16 cellular contexts compared by ENCODE assay signal in the genomic region with DNA sequence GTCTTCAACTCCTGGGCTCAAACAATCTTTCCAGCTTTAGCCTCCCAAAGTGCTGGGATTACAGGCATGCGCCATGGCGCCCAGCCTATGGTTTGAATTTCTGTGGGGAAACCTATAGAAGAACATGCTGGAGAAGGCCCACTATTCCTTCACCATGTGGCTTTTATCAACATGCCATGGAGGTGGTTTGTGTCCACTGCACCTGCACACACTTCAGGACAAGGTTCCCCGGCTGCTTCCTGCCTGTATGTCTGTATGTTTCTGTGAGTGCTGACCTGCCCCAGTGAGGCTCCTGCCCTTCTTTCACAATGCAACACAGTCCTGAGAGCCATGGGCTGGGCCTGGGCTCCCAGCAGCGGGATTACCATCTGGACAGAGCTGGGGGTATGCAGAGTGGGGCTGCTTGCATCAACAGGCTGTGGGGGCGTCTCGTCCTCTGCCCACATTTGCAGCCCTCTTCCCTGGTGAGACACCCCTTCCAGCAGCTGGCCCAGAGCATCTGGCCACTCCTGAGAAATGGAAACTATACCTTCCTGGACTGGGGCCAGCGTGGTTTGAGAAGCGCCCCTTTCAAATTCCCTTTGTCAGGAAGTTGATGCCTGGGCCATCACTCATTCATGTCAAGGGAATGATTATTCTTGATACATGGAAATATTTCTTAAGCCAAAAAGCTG. TPM values are rescaled to one million over a fixed set of nuclear protein-coding genes. Genes with fewer than 3 reads are reported as not detected.
DNase-seq lines count a peak whose midpoint lies in the region; ATAC-seq and TF ChIP-seq lines count a peak whose summit lies in the region.
"Had no signal": no experiment of that assay in that cellular context is flagged by ENCODE, and none has a peak within 500 bp of the region (broad histone marks: within the 10 kb centered on the region; RNA-seq: fewer than 3 reads in every experiment).

No MANE protein-coding gene starts in this region.

- no peak overlapping the region for H3K4me3 Mint-ChIP-seq in H9
- H3K4me3 Mint-ChIP-seq: naive thymus-derived CD8-positive, alpha-beta T cell had no signal

- TF ChIP-seq RAD21 in IMR-90 (IDR thresholded peaks at IDR 0.05; ENCODE audit: low read length) = no peak

- H3K9me3 ChIP-seq in IMR-90 (ENCODE audit: control insufficient read depth, insufficient read depth, low read length) = 0 out of 2 replicates have a peak, but pooled peaks cover 2% of the 10 kb centered on the region
- H3K9me3 ChIP-seq in H9 (ENCODE audit: control insufficient read depth, low read depth, low read length) = no peaks in the 10 kb centered on the region
- H3K9me3 ChIP-seq: psoas muscle, thyroid gland had no signal

- H3K27me3 ChIP-seq in IMR-90 (ENCODE audit: control insufficient read depth, insufficient read depth, low read length) (peaks cover 1% of the 10 kb centered on the region; the same call in 1 of the 2 replicates), H9 (ENCODE audit: insufficient read depth, low read length) (no peaks in the 10 kb centered on the region)
- H3K27me3 ChIP-seq: cardiac muscle cell, spleen, thyroid gland had no signal

- H2AK5ac ChIP-seq in IMR-90 (ENCODE audit: low read depth, low read length) (peak overlapping the region; percentile 89), H9 (ENCODE audit: insufficient read length, low read length) (no peak overlapping the region)

- H2BK120ac ChIP-seq in IMR-90 (ENCODE audit: low read depth, low read length) (peak overlapping the region; percentile 64; the same call in 1 of the 2 replicates), H9 (ENCODE audit: low read depth, low read length, poor library complexity, severe bottlenecking) (no peak overlapping the region)

- H3K27me3 Mint-ChIP-seq in H9 (ENCODE audit: low read depth) = peaks cover 12% of the 10 kb centered on the region

- H2BK15ac ChIP-seq in IMR-90 (ENCODE audit: low read depth, low read length) (no peak overlapping the region), H9 (ENCODE audit: low read depth, low read length) (no peak overlapping the region)

- DNase-seq in DMS 273 treated with DMSO at 0.1 percent for 48 hours (lab: John Stamatoyannopoulos, UW) (peak; percentile 27), IMR-90 (no peak), RPMI8226 (peak; percentile 78), iPS-NIHi11 (ENCODE audit: low spot score) (peak; percentile 7), SKM-1 (lab: John Stamatoyannopoulos, UW; ENCODE audit: unreplicated experiment) (no peak), H9 (no peak), RKO (ENCODE audit: low spot score) (no peak)
- DNase-seq: activated T-cell treated with anti-CD3 and anti-CD28 coated beads, Interleukin-2, amount 50 U/mL, for 1 hour; naive thymus-derived CD8-positive, alpha-beta T cell; psoas muscle; spleen; thyroid gland had no signal

- POLR2A ChIA-PET in IMR-90 (lab: Charles Lee; ENCODE audit: unreplicated experiment) = no interaction called here

- peak overlapping the region; percentile 63 for H2AFZ ChIP-seq in IMR-90 (replicated peaks; ENCODE audit: low read length, poor library complexity)
- no peak overlapping the region for H2AFZ ChIP-seq in H9 (ENCODE audit: low read length)
- H2AFZ ChIP-seq: GM23248 had no signal

- no peak overlapping the region for H3K27ac ChIP-seq in IMR-90 (ENCODE audit: insufficient read depth, low read length)
- no peak overlapping the region for H3K27ac ChIP-seq in H9 (ENCODE audit: insufficient read length, low read depth, low read length)
- H3K27ac ChIP-seq: cardiac muscle cell, psoas muscle, spleen, thyroid gland had no signal

- peaks cover 0 to 5% of the 10 kb centered on the region in 2 experiments; a peak in 3 of 5 replicates for H3K9me3 Mint-ChIP-seq in H9
- H3K9me3 Mint-ChIP-seq: naive thymus-derived CD8-positive, alpha-beta T cell had no signal

- H3K27ac Mint-ChIP-seq in H9 = no peak overlapping the region

- H3K36me3 ChIP-seq in IMR-90 (ENCODE audit: control insufficient read depth, insufficient read depth, low read length) = no peaks in the 10 kb centered on the region
- H3K36me3 ChIP-seq: cardiac muscle cell, spleen, thyroid gland had no signal

- TF ChIP-seq CTCF in IMR-90 (conservative IDR thresholded peaks at IDR 0.05; ENCODE audit: low read depth, low read length) (no peak), H9 (conservative IDR thresholded peaks at IDR 0.05) (no peak)

- 100% methylated on average over 1 of the region's 8 CpGs; no CpG with 5 or more reads in 1 of the 2 experiments for WGBS in IMR-90 (ENCODE audit: extremely low coverage in 2 of 2, insufficient read length in 1 of 2), 2 experiments
- WGBS in H9 (ENCODE audit: extremely low coverage, insufficient read length, low lambda C conversion rate) = no CpG with 5 or more reads among the region's 8 CpGs

- dilution Hi-C loops in IMR-90 (cut with HindIII; ENCODE audit: low sequenced_read_pairs, unreplicated experiment) = no loop called here

- no peaks in the 10 kb centered on the region for H3K79me2 ChIP-seq in H9 (ENCODE audit: insufficient read depth, low read length)

- H4K5ac ChIP-seq in IMR-90 (ENCODE audit: low read depth, low read length) (no peak overlapping the region), H9 (ENCODE audit: insufficient read length, low read depth, low read length) (no peak overlapping the region)

- CTCF ChIA-PET in IMR-90 (lab: Yijun Ruan, JAX) = no interaction called here

- no peak overlapping the region for H3T11ph ChIP-seq in H9 (ENCODE audit: low read length)

- no peak for TF ChIP-seq POLR2A in IMR-90 (IDR thresholded peaks at IDR 0.05; ENCODE audit: low read depth, low read length)

- H3K23me2 ChIP-seq in H9 (ENCODE audit: insufficient read length, low read depth, low read length, poor library complexity, severe bottlenecking) = no peaks in the 10 kb centered on the region

- H3K14ac ChIP-seq in IMR-90 (replicated peaks; ENCODE audit: low read depth, low read length) = peak overlapping the region; percentile 29; the same call in 1 of the 2 replicates
- no peak overlapping the region; the same call in 1 of the 2 replicates for H3K14ac ChIP-seq in H9 (ENCODE audit: insufficient read depth, low read length)

- H3K18ac ChIP-seq in IMR-90 (ENCODE audit: low read depth, low read length) (no peak overlapping the region), H9 (ENCODE audit: insufficient read length, low read depth, low read length) (no peak overlapping the region)

- H3K79me1 ChIP-seq in IMR-90 (ENCODE audit: low read depth in 1 of 2, low read length in 2 of 2) = no peaks in the 10 kb centered on the region
- H3K79me1 ChIP-seq in H9 (ENCODE audit: insufficient read depth, low read depth, low read length, poor library complexity, severe bottlenecking) = no peaks in the 10 kb centered on the region

- no peaks in the 10 kb centered on the region for H3K36me3 Mint-ChIP-seq in H9 (ENCODE audit: insufficient read depth in 1 of 3, low read depth in 3 of 3)
- H3K36me3 Mint-ChIP-seq: naive thymus-derived CD8-positive, alpha-beta T cell had no signal

- H3K9me1 ChIP-seq in IMR-90 (ENCODE audit: insufficient read depth, low read length) = peaks cover 6% of the 10 kb centered on the region

- in situ Hi-C loops in IMR-90 (cut with MboI; ENCODE audit: low sequenced_read_pairs) = no loop called here

- H2BK5ac ChIP-seq in IMR-90 (ENCODE audit: low read depth, low read length, poor library complexity, severe bottlenecking) (no peak overlapping the region), H9 (ENCODE audit: insufficient read length, low read length) (no peak overlapping the region)

- H3K4me2 ChIP-seq in IMR-90 (ENCODE audit: low read depth, low read length) (no peak overlapping the region), H9 (ENCODE audit: insufficient read depth, insufficient read length, low read length) (no peak overlapping the region)

- H3K23ac ChIP-seq in IMR-90 (ENCODE audit: low read depth, low read length) (no peak overlapping the region), H9 (ENCODE audit: insufficient read length, low read depth, low read length) (no peak overlapping the region)

- no TSS peak for BruUV-seq in IMR-90 (replicated peaks; lab: Mats Ljungman, UMichigan)

- H3K4me1 ChIP-seq in IMR-90 (ENCODE audit: control insufficient read depth, insufficient read depth, low read length) = peaks cover 12% of the 10 kb centered on the region
- H3K4me1 ChIP-seq in H9 (ENCODE audit: insufficient read depth, low read length) = peaks cover 4% of the 10 kb centered on the region; the same call in 1 of the 2 replicates
- H3K4me1 ChIP-seq: psoas muscle had no signal

- no peak overlapping the region for H4K8ac ChIP-seq in IMR-90 (ENCODE audit: low read depth in 2 of 2, low read length in 2 of 2)
- no peak overlapping the region for H4K8ac ChIP-seq in H9 (replicated peaks; ENCODE audit: insufficient read length, low read depth, low read length)

- H2BK20ac ChIP-seq in IMR-90 (ENCODE audit: low read depth, low read length) = peak overlapping the region; percentile 47; the same call in 1 of the 2 replicates
- H2BK20ac ChIP-seq in H9 (ENCODE audit: low read depth, low read length, poor library complexity, severe bottlenecking) = no peak overlapping the region

- H2BK12ac ChIP-seq in H9 (ENCODE audit: insufficient read length, low read depth, low read length) = no peak overlapping the region

- H3K4me3 ChIP-seq in IMR-90 (ENCODE audit: insufficient read depth, low read depth, low read length) = no peak overlapping the region
- H3K4me3 ChIP-seq: cardiac muscle cell, GM23248, lung, psoas muscle, spleen, thyroid gland had no signal

- no peak overlapping the region for H2AK9ac ChIP-seq in IMR-90 (replicated peaks; ENCODE audit: low read depth, low read length, poor library complexity)

- H3K9ac ChIP-seq in IMR-90 (ENCODE audit: low read depth, low read length) (no peak overlapping the region), H9 (ENCODE audit: extremely low read depth, insufficient read length, low read length) (no peak overlapping the region)
- H3K9ac ChIP-seq: GM23248 had no signal

- no peak for ATAC-seq in IMR-90 (ENCODE audit: low read depth)
- ATAC-seq: esophagus mucosa; naive thymus-derived CD8-positive, alpha-beta T cell; psoas muscle had no signal

- H4K20me1 ChIP-seq in IMR-90 (ENCODE audit: insufficient read depth, low read length) = 0 out of 2 replicates have a peak, but pooled peaks cover 3% of the 10 kb centered on the region
- H4K20me1 ChIP-seq in H9 (ENCODE audit: control insufficient read depth, insufficient read depth, insufficient read length) = no peaks in the 10 kb centered on the region

- H3K4ac ChIP-seq in IMR-90 (ENCODE audit: low read depth, low read length) = no peak overlapping the region
- no peak overlapping the region for H3K4ac ChIP-seq in H9 (ENCODE audit: low read depth, low read length)

- H4K91ac ChIP-seq in IMR-90 (ENCODE audit: insufficient read depth, low read depth, low read length) (peak overlapping the region; percentile 34; the same call in 1 of the 2 replicates), H9 (ENCODE audit: insufficient read length, low read depth, low read length) (no peak overlapping the region)

- intact Hi-C loops in IMR-90 (cut with micrococcal nuclease) = no loop called here

- H3K56ac ChIP-seq in IMR-90 (ENCODE audit: extremely low read depth, insufficient read depth, low read length) (no peak overlapping the region), H9 (ENCODE audit: insufficient read length, low read depth, low read length) (no peak overlapping the region)

- H3K4me1 Mint-ChIP-seq in H9 = peaks cover 13 to 22% of the 10 kb centered on the region in 2 experiments

RNA-seq across cellular contexts. Expression of a gene that starts 29.4 kb away (rescaled TPM):
- total RNA-seq in IMR-90 (2012; rRNA removed) (1.3 and 1.9 TPM in 2 replicates), H9 (2021) (45.6 and 48.7 TPM in 2 replicates)
- polyA plus RNA-seq in IMR-90 (2012; rRNA removed) = 5.7 and 7.0 TPM in 2 replicates
- polyA plus RNA-seq in IMR-90 (2012; cell fraction: cytosol; rRNA removed) = 3.1 and 5.9 TPM in 2 replicates
- polyA plus RNA-seq in IMR-90 (2012; cell fraction: nucleus; rRNA removed; ENCODE audit: low replicate concordance) = 6.0 and 10.0 TPM in 2 replicates

Comparison
In these comparisons a context has a peak if more than half of its experiments do, and no peak if none do; other contexts are left out.
1. DNase-seq: peak in DMS 273 treated with DMSO at 0.1 percent for 48 hours (single experiment), RPMI8226 (single experiment) and iPS-NIHi11 (single experiment); none in IMR-90 (single experiment), SKM-1 (single experiment), H9 (single experiment) and RKO (single experiment).
2. RNA of a gene that starts 29.4 kb away (total RNA-seq): 45.6 to 48.7 TPM in H9; 1.3 to 1.9 TPM in IMR-90; every median in the first group is over 10 times any median in the second.